24 cellular contexts compared by ENCODE assay signal in the genomic region with DNA sequence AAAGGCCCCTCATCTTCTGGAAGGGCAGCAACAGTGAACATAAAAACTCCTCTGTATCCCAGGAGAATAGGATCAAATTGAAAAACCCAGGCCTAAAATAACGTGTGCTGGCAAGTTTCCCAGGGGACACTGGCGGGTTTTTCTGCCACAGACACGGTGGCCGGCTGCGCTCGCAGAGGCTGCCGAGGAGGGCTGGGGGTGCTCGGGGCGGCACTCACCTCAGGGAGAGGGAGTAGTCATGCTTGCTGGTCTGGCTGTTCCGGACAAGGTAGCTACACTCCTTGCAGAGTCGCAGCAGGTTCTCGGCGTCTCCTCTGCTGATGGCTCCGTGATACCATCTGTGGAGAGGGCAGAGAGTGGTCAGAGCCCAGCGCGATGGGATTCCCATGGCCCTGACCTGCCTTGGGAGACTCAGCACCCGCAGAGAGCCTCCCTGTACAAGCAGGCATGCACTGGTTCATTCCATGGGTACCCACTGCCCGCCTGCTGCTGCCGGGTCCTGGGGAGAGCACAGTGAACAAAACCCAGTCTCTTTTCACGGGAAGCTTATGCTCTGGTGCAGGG.
"Had no signal": no experiment of that assay in that cellular context is flagged by ENCODE, and none has a peak within 500 bp of the region (broad histone marks: within the 10 kb centered on the region; RNA-seq: fewer than 3 reads in every experiment).

No MANE protein-coding gene starts in this region.

- H3K36me3 Mint-ChIP-seq: activated naive CD4-positive, alpha-beta T cell treated with anti-CD3 and anti-CD28 coated beads, Interleukin-2, amount 50 U/mL, for 24 hours; natural killer cell treated with Interleukin-12 subunit alpha and Interleukin-12 subunit beta and Interleukin-15 and Interleukin-18, amount 100 ng/mL, for 72 hours had no signal

- H3K9me3 Mint-ChIP-seq: activated naive CD4-positive, alpha-beta T cell treated with anti-CD3 and anti-CD28 coated beads, Interleukin-2, amount 50 U/mL, for 24 hours; activated T-helper 1 cell treated with anti-CD3 and anti-CD28 coated beads, Interleukin-12 subunit alpha, Interleukin-12 subunit beta, Interleukin-2, Interleukin-4 antibody, amounts not matched to agents 30 ng/mL and 10 ng/mL and 1 ng/mL, durations not matched to agents 14 hours and 24 hours and 36 hours; natural killer cell treated with Interleukin-12 subunit alpha and Interleukin-12 subunit beta and Interleukin-15 and Interleukin-18, amount 100 ng/mL, for 72 hours had no signal

- H3K27me3 Mint-ChIP-seq: activated naive CD4-positive, alpha-beta T cell treated with anti-CD3 and anti-CD28 coated beads, Interleukin-2, amount 50 U/mL, for 24 hours; natural killer cell treated with Interleukin-12 subunit alpha and Interleukin-12 subunit beta and Interleukin-15 and Interleukin-18, amount 100 ng/mL, for 72 hours had no signal

- FAIRE-seq: bronchial epithelial cell, pancreas, TTC549 had no signal

- H3K4me3 Mint-ChIP-seq: activated CD8-positive, alpha-beta T cell treated with anti-CD3 and anti-CD28 coated beads, Interleukin-2, amount 10 ng/mL, durations not matched to agents 7 days and 5 days; activated naive CD4-positive, alpha-beta T cell treated with anti-CD3 and anti-CD28 coated beads, Interleukin-2, amount 50 U/mL, for 24 hours; activated T-helper 1 cell treated with anti-CD3 and anti-CD28 coated beads, Interleukin-12 subunit alpha, Interleukin-12 subunit beta, Interleukin-2, Interleukin-4 antibody, amounts not matched to agents 30 ng/mL and 10 ng/mL and 1 ng/mL, durations not matched to agents 14 hours and 24 hours and 36 hours; natural killer cell treated with Interleukin-12 subunit alpha and Interleukin-12 subunit beta and Interleukin-15 and Interleukin-18, amount 100 ng/mL, for 72 hours; stimulated activated memory B cell treated with anti-CD40 and anti-IgM and Interleukin-4, amounts not matched to agents 10 μg/mL and 1 μg/mL and 100 μg/mL, for 72 hours had no signal

- DNase-seq: activated CD4-positive, alpha-beta T cell treated with anti-CD3 and anti-CD28 coated beads, Interleukin-2, amount 50 U/mL, for 1 hour; activated CD4-positive, CD25-positive, alpha-beta regulatory T cell treated with anti-CD3 and anti-CD28 coated beads, Interleukin-2, amount 50 U/mL, for 72 hours; activated CD8-positive, alpha-beta T cell treated with anti-CD3 and anti-CD28 coated beads, Interleukin-2, amount 10 ng/mL, durations not matched to agents 7 days and 5 days; activated gamma-delta T cell; aorta; erythroblast; foreskin fibroblast; left ventricle myocardium inferior; psoas muscle; stimulated activated CD4-positive, alpha-beta T cell treated with anti-CD3 and anti-CD28 coated beads, Interleukin-2, amount 100 ng/mL, for 24 hours; T-helper 1 cell; testis; WERI-Rb-1 had no signal

- H3K27ac Mint-ChIP-seq: activated CD8-positive, alpha-beta T cell treated with anti-CD3 and anti-CD28 coated beads, Interleukin-2, amount 10 ng/mL, durations not matched to agents 7 days and 5 days; activated naive CD4-positive, alpha-beta T cell treated with anti-CD3 and anti-CD28 coated beads, Interleukin-2, amount 50 U/mL, for 24 hours; activated T-helper 1 cell treated with anti-CD3 and anti-CD28 coated beads, Interleukin-12 subunit alpha, Interleukin-12 subunit beta, Interleukin-2, Interleukin-4 antibody, amounts not matched to agents 30 ng/mL and 10 ng/mL and 1 ng/mL, durations not matched to agents 14 hours and 24 hours and 36 hours; natural killer cell treated with Interleukin-12 subunit alpha and Interleukin-12 subunit beta and Interleukin-15 and Interleukin-18, amount 100 ng/mL, for 72 hours; stimulated activated memory B cell treated with anti-CD40 and anti-IgM and Interleukin-4, amounts not matched to agents 10 μg/mL and 1 μg/mL and 100 μg/mL, for 72 hours had no signal

- H3K27me3 ChIP-seq: neutrophil, pancreas, right atrium auricular region, testis, upper lobe of right lung had no signal

- ATAC-seq: activated CD8-positive, alpha-beta T cell treated with anti-CD3 and anti-CD28 coated beads, Interleukin-2, amount 10 ng/mL, durations not matched to agents 7 days and 5 days; natural killer cell treated with Interleukin-12 subunit alpha and Interleukin-12 subunit beta and Interleukin-15 and Interleukin-18, amount 100 ng/mL, for 72 hours; pancreas; psoas muscle; stimulated activated memory B cell treated with anti-CD40 and anti-IgM and Interleukin-4, amounts not matched to agents 10 μg/mL and 1 μg/mL and 100 μg/mL, for 72 hours had no signal

- H3K9me3 ChIP-seq: left ventricle myocardium inferior, neutrophil, pancreas, psoas muscle, right atrium auricular region, testis, upper lobe of right lung had no signal

- H3K4me3 ChIP-seq: coronary artery, left ventricle myocardium inferior, pancreas, psoas muscle, right atrium auricular region, testis, upper lobe of right lung had no signal

- H3K27ac ChIP-seq: coronary artery, left ventricle myocardium inferior, neutrophil, pancreas, psoas muscle, testis, upper lobe of right lung, WERI-Rb-1 had no signal
